Comparison of ENCODE assay signal across 8 cellular contexts in the genomic region with DNA sequence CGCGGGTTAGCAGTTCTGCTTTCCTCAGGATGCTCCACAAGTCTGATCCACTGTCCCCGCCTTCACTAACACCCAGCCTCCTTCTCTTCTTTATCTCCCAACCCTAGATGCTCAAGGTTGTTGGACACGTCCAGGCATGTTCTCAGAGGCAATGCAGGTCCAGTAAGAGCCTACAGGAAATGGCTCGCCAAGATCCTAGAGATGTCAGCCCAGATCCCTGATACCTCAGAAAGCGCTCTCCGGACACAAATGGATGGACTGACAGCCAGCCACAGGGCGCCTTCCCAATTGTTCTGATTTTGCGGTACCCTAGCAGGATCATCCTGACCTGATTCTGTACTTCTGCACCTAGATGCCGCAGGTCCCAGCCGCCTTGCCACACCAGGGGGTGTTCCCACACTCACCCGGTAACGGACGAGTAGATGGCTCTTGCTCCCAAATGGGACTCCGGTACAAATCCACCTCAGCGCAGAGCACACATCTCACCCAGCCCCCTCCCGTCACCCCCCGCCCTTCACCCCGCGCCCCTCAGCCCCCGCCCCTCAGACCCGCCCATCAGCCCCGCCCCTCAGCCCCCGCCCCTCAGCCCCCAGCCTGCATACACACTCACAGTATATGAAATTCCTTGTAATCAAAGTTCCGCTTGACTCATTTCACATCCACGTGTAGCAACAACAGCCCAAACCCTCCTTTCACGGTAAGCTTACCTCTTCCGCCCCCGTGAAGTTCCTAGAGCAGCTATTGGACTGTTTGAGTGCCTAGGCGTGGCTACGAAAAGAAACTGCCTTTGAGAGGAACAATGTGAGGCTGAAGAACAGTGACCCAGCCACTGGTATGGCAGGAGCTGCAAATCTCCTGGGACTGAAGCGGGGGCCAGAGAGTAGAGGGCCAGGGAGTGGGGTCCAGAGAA. TPM values are rescaled to one million over a fixed set of nuclear protein-coding genes. Genes with fewer than 3 reads are reported as not detected.
A peak's percentile ranks its signal among the peaks of the same experiment; 100 is the strongest.
DNase-seq lines count a peak whose midpoint lies in the region; ATAC-seq lines count a peak whose summit lies in the region.

A gene with protein sequence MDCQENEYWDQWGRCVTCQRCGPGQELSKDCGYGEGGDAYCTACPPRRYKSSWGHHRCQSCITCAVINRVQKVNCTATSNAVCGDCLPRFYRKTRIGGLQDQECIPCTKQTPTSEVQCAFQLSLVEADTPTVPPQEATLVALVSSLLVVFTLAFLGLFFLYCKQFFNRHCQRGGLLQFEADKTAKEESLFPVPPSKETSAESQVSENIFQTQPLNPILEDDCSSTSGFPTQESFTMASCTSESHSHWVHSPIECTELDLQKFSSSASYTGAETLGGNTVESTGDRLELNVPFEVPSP (minus strand): TSS at position 488 of the 910 bp plus-strand sequence. CDS start 23,058 bp downstream, outside the sequence.

- H3K4ac ChIP-seq in mesendoderm (ENCODE audit: low read depth, low read length): peak within 1 kb of the TSS; percentile 16

- H3K27me3 ChIP-seq in duodenal mucosa (ENCODE audit: control insufficient read depth in 1 of 2, insufficient read depth in 2 of 2, low read length in 2 of 2) (no peaks in the 10 kb centered on the region), mesendoderm (ENCODE audit: insufficient read depth, low read length, poor library complexity) (no peaks in the 10 kb centered on the region)

- H2BK5ac ChIP-seq in mesendoderm (ENCODE audit: low read length): no peak within 1 kb of the TSS

- H3K18ac ChIP-seq in mesendoderm (ENCODE audit: low read length): peak within 1 kb of the TSS; percentile 56

- H2BK120ac ChIP-seq in mesendoderm (ENCODE audit: low read depth, low read length): peak within 1 kb of the TSS; percentile 38

- H4K8ac ChIP-seq in mesendoderm (ENCODE audit: low read depth, low read length): no peak within 1 kb of the TSS

- no peak within 1 kb of the TSS for H4K5ac ChIP-seq in mesendoderm (ENCODE audit: low read length)

- H3K9ac ChIP-seq in duodenal mucosa (ENCODE audit: low read depth in 1 of 2, low read length in 2 of 2) (no peak within 1 kb of the TSS), mesendoderm (ENCODE audit: low read length) (peak within 1 kb of the TSS; percentile 62)

- H3K4me2 ChIP-seq in mesendoderm (ENCODE audit: low read length): peak within 1 kb of the TSS; percentile 48

- H3K4me1 ChIP-seq in duodenal mucosa (ENCODE audit: control insufficient read depth in 1 of 2, insufficient read depth in 2 of 2, low read length in 2 of 2) (no peaks in the 10 kb centered on the region), mesendoderm (ENCODE audit: control insufficient read depth, low read depth, low read length) (no peaks in the 10 kb centered on the region)

- H3K4me3 Mint-ChIP-seq in T-helper 17 cell: peak within 1 kb of the TSS; percentile 85
- peak within 1 kb of the TSS; percentile 71 to 97 for H3K4me3 Mint-ChIP-seq in stimulated activated naive CD8-positive, alpha-beta T cell treated with anti-CD3 and anti-CD28 coated beads, Interleukin-15, amount 100 ng/mL, for 72 hours

- peak; percentile 92 for ATAC-seq in GM18868 (IDR thresholded peaks at IDR 0.05; ENCODE audit: unreplicated experiment)
- ATAC-seq in HG03025 (IDR thresholded peaks at IDR 0.05; ENCODE audit: low FRiP score, unreplicated experiment): peak; percentile 87
- ATAC-seq in T-helper 17 cell: peak; percentile 91
- ATAC-seq in stimulated activated naive CD8-positive, alpha-beta T cell treated with anti-CD3 and anti-CD28 coated beads, Interleukin-15, amount 100 ng/mL, for 72 hours: peak; percentile 93

- WGBS in mesendoderm (ENCODE audit: extremely low coverage, insufficient coverage, low lambda C conversion rate): no CpG with 5 or more reads among the region's 32 CpGs

- H3K9me3 ChIP-seq in T-helper 17 cell (ENCODE audit: control insufficient read depth, low read length, poor library complexity, severe bottlenecking): no peaks in the 10 kb centered on the region
- no peaks in the 10 kb centered on the region for H3K9me3 ChIP-seq in duodenal mucosa (ENCODE audit: control insufficient read depth in 1 of 2, low read length in 2 of 2)

- peak within 1 kb of the TSS; percentile 39 for H3K27ac Mint-ChIP-seq in T-helper 17 cell
- peak within 1 kb of the TSS; percentile 90 to 97 for H3K27ac Mint-ChIP-seq in stimulated activated naive CD8-positive, alpha-beta T cell treated with anti-CD3 and anti-CD28 coated beads, Interleukin-15, amount 100 ng/mL, for 72 hours

- no peak within 1 kb of the TSS for H3K27ac ChIP-seq in duodenal mucosa (ENCODE audit: low read depth, low read length)
- H3K27ac ChIP-seq in mesendoderm (ENCODE audit: low read depth, low read length): peak within 1 kb of the TSS; percentile 48

- H3K56ac ChIP-seq in mesendoderm (ENCODE audit: low read length): peak within 1 kb of the TSS; percentile 74

- H3K79me2 ChIP-seq in mesendoderm (ENCODE audit: control insufficient read depth, insufficient read depth, low read length): no peaks in the 10 kb centered on the region

- peaks cover 10% of the 10 kb centered on the region for H3K4me1 Mint-ChIP-seq in T-helper 17 cell
- H3K4me1 Mint-ChIP-seq in stimulated activated naive CD8-positive, alpha-beta T cell treated with anti-CD3 and anti-CD28 coated beads, Interleukin-15, amount 100 ng/mL, for 72 hours: peaks cover 14% of the 10 kb centered on the region

- DNase-seq in AG08395 (ENCODE audit: low spot score) (peak; percentile 56), T-helper 17 cell (no peak), mesendoderm (peak; percentile 94), DMS 273 (lab: John Stamatoyannopoulos, UW; ENCODE audit: unreplicated experiment) (no peak)
- peak; percentile 30 to 74 for DNase-seq in stimulated activated naive CD8-positive, alpha-beta T cell treated with anti-CD3 and anti-CD28 coated beads, Interleukin-15, amount 100 ng/mL, for 72 hours

- H3K36me3 Mint-ChIP-seq in T-helper 17 cell (ENCODE audit: low read depth): no peaks in the 10 kb centered on the region

- H2AK5ac ChIP-seq in mesendoderm (ENCODE audit: low read length): no peak within 1 kb of the TSS

- no peaks in the 10 kb centered on the region for H3K9me3 Mint-ChIP-seq in stimulated activated naive CD8-positive, alpha-beta T cell treated with anti-CD3 and anti-CD28 coated beads, Interleukin-15, amount 100 ng/mL, for 72 hours

- H3K36me3 ChIP-seq in duodenal mucosa (ENCODE audit: control insufficient read depth in 1 of 2, insufficient read depth in 2 of 2, low read length in 2 of 2) (no peaks in the 10 kb centered on the region), mesendoderm (ENCODE audit: control insufficient read depth, insufficient read depth, low read length) (no peaks in the 10 kb centered on the region)

- H3K23ac ChIP-seq in mesendoderm (ENCODE audit: low read length): no peak within 1 kb of the TSS

- H3K27me3 Mint-ChIP-seq in T-helper 17 cell: no peaks in the 10 kb centered on the region
- H3K27me3 Mint-ChIP-seq in stimulated activated naive CD8-positive, alpha-beta T cell treated with anti-CD3 and anti-CD28 coated beads, Interleukin-15, amount 100 ng/mL, for 72 hours: no peaks in the 10 kb centered on the region

- H3K4me3 ChIP-seq in duodenal mucosa (ENCODE audit: low read depth in 1 of 2, low read length in 2 of 2) (peak within 1 kb of the TSS; percentile 50 to 55), mesendoderm (ENCODE audit: low read length) (peak within 1 kb of the TSS; percentile 69)

- no peaks in the 10 kb centered on the region for H3K79me1 ChIP-seq in mesendoderm (ENCODE audit: low read length)

- no peak within 1 kb of the TSS for H2BK15ac ChIP-seq in mesendoderm (replicated peaks; ENCODE audit: low read depth)

RNA-seq across cellular contexts. Expression of the gene that starts here (rescaled TPM):
- total RNA-seq in T-helper 17 cell: under 1 TPM; 0.32 to 0.37 TPM
- polyA plus RNA-seq in mesendoderm (2013, experiment 1 of 2): 2.3 TPM
- polyA plus RNA-seq in mesendoderm (2013, experiment 2 of 2): 2.3 TPM

Comparison
In these comparisons a context has a peak if more than half of its experiments do, and no peak if none do; other contexts are left out.
1. Peak in ATAC-seq in T-helper 17 cell; RNA of the gene not detected or under 1 TPM.
2. DNase-seq: peak in AG08395 (single experiment), mesendoderm (single experiment) and stimulated activated naive CD8-positive, alpha-beta T cell treated with anti-CD3 and anti-CD28 coated beads, Interleukin-15, amount 100 ng/mL, for 72 hours (2 of 2); none in T-helper 17 cell (0 of 3) and DMS 273 (single experiment).
3. Peak in every context shown above with its lines, with median percentiles within 50 percentile points of each other: ATAC-seq.